Comparison of ENCODE assay signal across 10 cellular contexts in genomic region chr17:69466905-69467630, GRCh38. TPM values are rescaled to one million over a fixed set of nuclear protein-coding genes. Genes with fewer than 3 reads are reported as not detected.
DNase-seq lines count a peak whose midpoint lies in the region; ATAC-seq and TF ChIP-seq lines count a peak whose summit lies in the region.
"Had no signal": no experiment of that assay in that cellular context is flagged by ENCODE, and none has a peak within 500 bp of the region (broad histone marks: within the 10 kb centered on the region; RNA-seq: fewer than 3 reads in every experiment).

No MANE protein-coding gene starts in this region.

- H3K36me3 Mint-ChIP-seq in brain: peaks cover 22% of the 10 kb centered on the region

- CTCF ChIA-PET in HEK293 (lab: Yijun Ruan, JAX) (interaction anchor here (0.6 to 1.8 kb wide), 3 partner anchors 73 to 132 kb away, joined by 4 read pairs; no protein-coding TSS in a partner anchor), RWPE1 (lab: Yijun Ruan, JAX) (interaction anchor here (0.7 kb wide), 1 partner anchor 1617 kb away, joined by 5 read pairs; no protein-coding TSS in a partner anchor)

- ATAC-seq in GM21786 (IDR thresholded peaks at IDR 0.05; ENCODE audit: unreplicated experiment): no peak
- ATAC-seq in HG03460 (IDR thresholded peaks at IDR 0.05; ENCODE audit: unreplicated experiment): no peak

- H3K4me3 Mint-ChIP-seq in brain: no peak overlapping the region

- TF ChIP-seq CTCF in HEK293 (tag by site-specific recombination; IDR thresholded peaks at IDR 0.05) (no peak), brain (conservative IDR thresholded peaks at IDR 0.05) (no peak), RWPE1 (conservative IDR thresholded peaks at IDR 0.05; ENCODE audit: low read depth) (no peak)

- H3K27me3 Mint-ChIP-seq in brain: no peaks in the 10 kb centered on the region

- no peaks in the 10 kb centered on the region; a peak in 1 of 3 replicates for H3K36me3 ChIP-seq in HEK293 (ENCODE audit: control insufficient read depth in 2 of 2, insufficient read depth in 1 of 2, low read length in 2 of 2)
- H3K36me3 ChIP-seq: ascending aorta, stomach had no signal

- peaks cover 0 to 2% (median 0%) of the 10 kb centered on the region in 5 experiments for H3K9me3 Mint-ChIP-seq in brain

- peaks cover 29% of the 10 kb centered on the region for H3K4me1 Mint-ChIP-seq in brain

- no peaks in the 10 kb centered on the region for H3K9me3 ChIP-seq in HEK293 (ENCODE audit: control insufficient read depth, insufficient read depth, low read depth, low read length)
- H3K9me3 ChIP-seq: ascending aorta, stomach had no signal

- H3K27ac Mint-ChIP-seq in brain: peak overlapping the region; percentile 26 to 82 (median 59)

- DNase-seq in AG08396 (ENCODE audit: low spot score) (peak; percentile 24), iPS-NIHi7 (ENCODE audit: extremely low spot score) (peak; percentile 71), RWPE1 (ENCODE audit: low spot score) (no peak)
- no peak for DNase-seq in activated CD4-positive, alpha-beta T cell treated with anti-CD3 and anti-CD28 coated beads for 4 hours
- DNase-seq: stomach had no signal

- POLR2A ChIA-PET in HEK293 (lab: Yijun Ruan, JAX): no interaction called here
- POLR2A ChIA-PET in RWPE1 (lab: Yijun Ruan, JAX; ENCODE audit: low non-redundant PET): no interaction called here

- H3K27ac ChIP-seq in HEK293 (ENCODE audit: extremely low read depth, low read depth, low read length) (no peak overlapping the region), RWPE1 (no peak overlapping the region)
- H3K27ac ChIP-seq: ascending aorta, stomach had no signal

- no peaks in the 10 kb centered on the region for H3K4me1 ChIP-seq in HEK293 (ENCODE audit: control insufficient read depth, insufficient read depth, low read length)
- H3K4me1 ChIP-seq: ascending aorta had no signal

- H3K4me3 ChIP-seq in HEK293 (ENCODE audit: low read depth, low read length): no peak overlapping the region
- H3K4me3 ChIP-seq: ascending aorta, stomach had no signal

TF ChIP-seq in HEK293, 187 proteins besides CTCF, POLR2A, EP300 and RAD21:
- TF ChIP-seq REPIN1 (tag by site-specific recombination; IDR thresholded peaks at IDR 0.05; ENCODE audit: low read depth) (no peak), ZNF398 (tag by site-specific recombination; IDR thresholded peaks at IDR 0.05) (peak; percentile 79), ZIC2 (tag by site-specific recombination; IDR thresholded peaks at IDR 0.05) (0 out of 2 replicates have a peak, but pooled peaks have one; percentile 19)

RNA-seq across cellular contexts. Expression of gene MAP2K6, which starts 52.6 kb away (rescaled TPM):
- polyA plus RNA-seq in brain (ENCODE audit: insufficient read depth, low read depth, low replicate concordance): 5.8 TPM

Comparison
In these comparisons a context has a peak if more than half of its experiments do, and no peak if none do; other contexts are left out.
1. DNase-seq: peak in AG08396 (single experiment) and iPS-NIHi7 (single experiment); none in RWPE1 (single experiment) and activated CD4-positive, alpha-beta T cell treated with anti-CD3 and anti-CD28 coated beads for 4 hours (0 of 2).